15 cellular contexts compared by ENCODE assay signal in the genomic region with DNA sequence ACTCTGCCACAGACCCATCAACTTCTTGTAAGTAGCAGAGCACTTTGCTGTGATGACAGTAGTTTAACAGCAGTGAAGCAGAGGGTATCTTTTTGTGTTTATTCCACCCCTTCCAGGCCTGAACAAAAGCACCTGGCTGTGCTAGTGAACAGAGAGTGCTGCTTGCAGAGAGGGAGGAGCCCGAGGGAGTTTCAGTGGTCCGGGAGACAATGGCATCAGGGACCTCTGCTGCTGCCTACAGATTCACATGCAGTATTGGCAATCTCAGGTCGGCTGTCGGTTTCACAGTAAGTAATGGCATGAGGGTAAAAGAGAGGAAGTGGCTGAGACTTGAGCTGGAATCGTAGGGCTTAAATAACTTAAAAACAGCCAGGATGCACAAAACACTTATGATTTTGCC.
DNase-seq lines count a peak whose midpoint lies in the region; ATAC-seq and TF ChIP-seq lines count a peak whose summit lies in the region.
"Had no signal": no experiment of that assay in that cellular context is flagged by ENCODE, and none has a peak within 500 bp of the region (broad histone marks: within the 10 kb centered on the region; RNA-seq: fewer than 3 reads in every experiment).

No MANE protein-coding gene starts in this region.

- H3K27me3 Mint-ChIP-seq in central memory CD8-positive, alpha-beta T cell: no peaks in the 10 kb centered on the region
- H3K27me3 Mint-ChIP-seq in immature natural killer cell (ENCODE audit: low read depth in 3 of 3): peaks cover 0 to 2% (median 2%) of the 10 kb centered on the region in 3 donors

- TF ChIP-seq CTCF in NB4 (IDR thresholded peaks at IDR 0.05; ENCODE audit: low read depth, low read length) (no peak), upper lobe of right lung (IDR thresholded peaks at IDR 0.05) (no peak)

- intact Hi-C loops in upper lobe of right lung (cut with DNase I): no loop called here

- TF ChIP-seq POLR2A in NB4 (IDR thresholded peaks at IDR 0.05; ENCODE audit: extremely low read depth, insufficient read length): no peak

- no peaks in the 10 kb centered on the region for H3K36me3 Mint-ChIP-seq in central memory CD8-positive, alpha-beta T cell (ENCODE audit: insufficient read depth)
- no peaks in the 10 kb centered on the region for H3K36me3 Mint-ChIP-seq in immature natural killer cell
- H3K36me3 Mint-ChIP-seq: activated naive CD4-positive, alpha-beta T cell treated with anti-CD3 and anti-CD28 coated beads, Interleukin-2, amount 50 U/mL, for 72 hours had no signal

- peak overlapping the region; percentile 58 for H3K27ac Mint-ChIP-seq in central memory CD8-positive, alpha-beta T cell (ENCODE audit: low read depth)
- no peak overlapping the region for H3K27ac Mint-ChIP-seq in immature natural killer cell
- H3K27ac Mint-ChIP-seq: activated naive CD4-positive, alpha-beta T cell treated with anti-CD3 and anti-CD28 coated beads, Interleukin-2, amount 50 U/mL, for 72 hours had no signal

- no peak overlapping the region for H3K27ac ChIP-seq in upper lobe of right lung
- H3K27ac ChIP-seq: right lobe of liver had no signal

- ATAC-seq in GM19468 (IDR thresholded peaks at IDR 0.05; ENCODE audit: extremely low read depth, unreplicated experiment): peak; percentile 37
- ATAC-seq in central memory CD8-positive, alpha-beta T cell (replicated peaks; ENCODE audit: extremely low read depth, poor library complexity, severe bottlenecking): no peak
- no peak for ATAC-seq in upper lobe of right lung
- no peak for ATAC-seq in GM19351 (IDR thresholded peaks at IDR 0.05; ENCODE audit: unreplicated experiment)
- ATAC-seq: activated naive CD4-positive, alpha-beta T cell treated with anti-CD3 and anti-CD28 coated beads, Interleukin-2, amount 50 U/mL, for 72 hours; right lobe of liver had no signal

- DNase-seq in ELF-1 (ENCODE audit: low read depth, low spot score): peak; percentile 91
- peak; percentile 0 for DNase-seq in NB4 (ENCODE audit: low read depth)
- no peak for DNase-seq in central memory CD8-positive, alpha-beta T cell (ENCODE audit: low spot score in 2 of 2)
- DNase-seq in upper lobe of right lung: no peak
- no peak for DNase-seq in immature natural killer cell
- no peak for DNase-seq in activated T-cell treated with anti-CD3 and anti-CD28 coated beads for 4 hours
- DNase-seq: activated CD4-positive, CD25-positive, alpha-beta regulatory T cell; C1 segment of cervical spinal cord; effector CD4-positive, alpha-beta T cell; NCI-H187; right lobe of liver; SHP77 had no signal

- no peak overlapping the region for H3K4me3 Mint-ChIP-seq in central memory CD8-positive, alpha-beta T cell
- H3K4me3 Mint-ChIP-seq in immature natural killer cell: no peak overlapping the region

- no peaks in the 10 kb centered on the region for H3K4me1 Mint-ChIP-seq in central memory CD8-positive, alpha-beta T cell
- peaks cover 5 to 6% of the 10 kb centered on the region in 2 donors for H3K4me1 Mint-ChIP-seq in immature natural killer cell

- no peaks in the 10 kb centered on the region for H3K27me3 ChIP-seq in upper lobe of right lung
- H3K27me3 ChIP-seq: right lobe of liver had no signal

- H3K36me3 ChIP-seq in upper lobe of right lung: no peaks in the 10 kb centered on the region
- H3K36me3 ChIP-seq: right lobe of liver had no signal

- H3K9me3 ChIP-seq in upper lobe of right lung: no peaks in the 10 kb centered on the region
- H3K9me3 ChIP-seq: right lobe of liver had no signal

- no peaks in the 10 kb centered on the region for H3K4me1 ChIP-seq in upper lobe of right lung
- H3K4me1 ChIP-seq: right lobe of liver had no signal

- H3K4me3 ChIP-seq in NB4 (ENCODE audit: low read depth, low read length) (no peak overlapping the region), upper lobe of right lung (no peak overlapping the region)
- H3K4me3 ChIP-seq: right lobe of liver had no signal

- no peaks in the 10 kb centered on the region for H3K9me3 Mint-ChIP-seq in central memory CD8-positive, alpha-beta T cell
- no peaks in the 10 kb centered on the region for H3K9me3 Mint-ChIP-seq in immature natural killer cell
- H3K9me3 Mint-ChIP-seq: activated naive CD4-positive, alpha-beta T cell treated with anti-CD3 and anti-CD28 coated beads, Interleukin-2, amount 50 U/mL, for 72 hours had no signal

Comparison
In these comparisons a context has a peak if more than half of its experiments do, and no peak if none do; other contexts are left out.
1. DNase-seq: peak in ELF-1 (single experiment) and NB4 (single experiment); none in central memory CD8-positive, alpha-beta T cell (0 of 2), upper lobe of right lung (single experiment), immature natural killer cell (0 of 3) and activated T-cell treated with anti-CD3 and anti-CD28 coated beads for 4 hours (single experiment).